9 cellular contexts compared by ENCODE assay signal in the genomic region with DNA sequence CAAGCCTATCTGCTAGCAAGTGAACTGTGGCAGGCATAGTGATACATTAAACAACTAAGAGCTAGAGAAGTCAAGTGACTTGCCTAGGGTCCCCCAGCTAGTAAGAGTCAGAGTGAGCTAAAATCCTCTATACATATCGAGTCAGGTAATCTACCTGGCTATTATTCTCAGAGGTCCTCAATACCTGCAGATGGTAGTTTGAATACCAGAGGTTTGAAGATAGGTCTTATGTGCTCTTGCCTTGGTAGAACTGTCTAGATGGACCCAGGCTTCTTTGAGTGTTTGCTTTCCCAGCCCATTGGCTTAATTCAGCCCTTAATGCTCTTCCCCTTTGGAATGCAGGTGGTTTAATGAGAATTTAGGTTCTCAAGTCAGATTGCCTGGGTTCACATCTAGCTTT. TPM values are rescaled to one million over a fixed set of nuclear protein-coding genes. Genes with fewer than 3 reads are reported as not detected.
A peak's percentile ranks its signal among the peaks of the same experiment; 100 is the strongest.
DNase-seq lines count a peak whose midpoint lies in the region; ATAC-seq and TF ChIP-seq lines count a peak whose summit lies in the region.
"Had no signal": no experiment of that assay in that cellular context is flagged by ENCODE, and none has a peak within 500 bp of the region (broad histone marks: within the 10 kb centered on the region; RNA-seq: fewer than 3 reads in every experiment).

No MANE protein-coding gene starts in this region.

- H3K4me3 ChIP-seq in foreskin fibroblast (ENCODE audit: low read depth in 1 of 2, low read length in 2 of 2), result peak overlapping the region; percentile 85 to 94

- no peak for DNase-seq in activated naive CD4-positive, alpha-beta T cell treated with anti-CD3 and anti-CD28 coated beads for 36 hours
- no peak for DNase-seq in activated naive CD4-positive, alpha-beta T cell treated with Interleukin-2 at 50 U/mL for 16 hours
- DNase-seq in foreskin fibroblast (no peak), NCI-H748 treated with DMSO at 0.1 percent for 48 hours (lab: John Stamatoyannopoulos, UW) (no peak), putamen (ENCODE audit: low spot score) (no peak)
- DNase-seq in stimulated activated effector memory CD8-positive, alpha-beta T cell treated with anti-CD3 and anti-CD28 coated beads, Interleukin-12 subunit alpha, Interleukin-12 subunit beta, amount 100 ng/mL, for 72 hours (ENCODE audit: low spot score in 2 of 2), result no peak

- TF ChIP-seq CTCF in VCaP (conservative IDR thresholded peaks at IDR 0.05) (no peak), foreskin fibroblast (IDR thresholded peaks at IDR 0.05; ENCODE audit: low read depth, low read length) (no peak)

- no peaks in the 10 kb centered on the region for H3K9me3 Mint-ChIP-seq in activated naive CD4-positive, alpha-beta T cell treated with anti-CD3 and anti-CD28 coated beads for 36 hours
- H3K9me3 Mint-ChIP-seq in stimulated activated effector memory CD8-positive, alpha-beta T cell treated with anti-CD3 and anti-CD28 coated beads, Interleukin-12 subunit alpha, Interleukin-12 subunit beta, amount 100 ng/mL, for 72 hours, result no peaks in the 10 kb centered on the region

- peaks cover 19% of the 10 kb centered on the region for H3K4me1 Mint-ChIP-seq in activated naive CD4-positive, alpha-beta T cell treated with anti-CD3 and anti-CD28 coated beads for 36 hours (ENCODE audit: low read depth)
- H3K4me1 Mint-ChIP-seq in stimulated activated effector memory CD8-positive, alpha-beta T cell treated with anti-CD3 and anti-CD28 coated beads, Interleukin-12 subunit alpha, Interleukin-12 subunit beta, amount 100 ng/mL, for 72 hours, result peaks cover 15% of the 10 kb centered on the region

- no peak overlapping the region for H3K27ac Mint-ChIP-seq in activated naive CD4-positive, alpha-beta T cell treated with anti-CD3 and anti-CD28 coated beads for 36 hours
- peak overlapping the region; percentile 92 for H3K27ac Mint-ChIP-seq in stimulated activated effector memory CD8-positive, alpha-beta T cell treated with anti-CD3 and anti-CD28 coated beads, Interleukin-12 subunit alpha, Interleukin-12 subunit beta, amount 100 ng/mL, for 72 hours

- peak overlapping the region; percentile 86 for H3K4me3 Mint-ChIP-seq in activated naive CD4-positive, alpha-beta T cell treated with anti-CD3 and anti-CD28 coated beads for 36 hours
- peak overlapping the region; percentile 81 for H3K4me3 Mint-ChIP-seq in stimulated activated effector memory CD8-positive, alpha-beta T cell treated with anti-CD3 and anti-CD28 coated beads, Interleukin-12 subunit alpha, Interleukin-12 subunit beta, amount 100 ng/mL, for 72 hours

- H3K27ac ChIP-seq in VCaP, result peak overlapping the region; percentile 79; the same call in 1 of the 2 replicates

- intact Hi-C loops in activated naive CD4-positive, alpha-beta T cell treated with anti-CD3 and anti-CD28 coated beads for 36 hours (cut with micrococcal nuclease), result loop anchor here (2.0 to 5.0 kb wide), 3 partner anchors 119 to 412 kb away; a partner anchor contains a TSS

- CTCF ChIA-PET in activated naive CD4-positive, alpha-beta T cell treated with anti-CD3 and anti-CD28 coated beads for 36 hours (lab: Charles Lee), result interaction anchor here (0.6 to 1.1 kb wide), 2 partner anchors 24 to 76 kb away, joined by 3 read pairs; no protein-coding TSS in a partner anchor

- H3K36me3 Mint-ChIP-seq in activated naive CD4-positive, alpha-beta T cell treated with anti-CD3 and anti-CD28 coated beads for 36 hours (ENCODE audit: low read depth), result peaks cover 4% of the 10 kb centered on the region
- peaks cover 22% of the 10 kb centered on the region for H3K36me3 Mint-ChIP-seq in stimulated activated effector memory CD8-positive, alpha-beta T cell treated with anti-CD3 and anti-CD28 coated beads, Interleukin-12 subunit alpha, Interleukin-12 subunit beta, amount 100 ng/mL, for 72 hours

- no peak for ATAC-seq in stimulated activated effector memory CD8-positive, alpha-beta T cell treated with anti-CD3 and anti-CD28 coated beads, Interleukin-12 subunit alpha, Interleukin-12 subunit beta, amount 100 ng/mL, for 72 hours
- ATAC-seq in HG03097 (IDR thresholded peaks at IDR 0.05; ENCODE audit: low FRiP score, unreplicated experiment), result no peak

- H3K27me3 Mint-ChIP-seq in activated naive CD4-positive, alpha-beta T cell treated with anti-CD3 and anti-CD28 coated beads for 36 hours (ENCODE audit: low read depth), result no peaks in the 10 kb centered on the region

RNA-seq across cellular contexts. Expression of a gene that starts 1.1 kb away (rescaled TPM):
- total RNA-seq in activated naive CD4-positive, alpha-beta T cell treated with anti-CD3 and anti-CD28 coated beads for 36 hours, result 100 to 1,000 TPM; 107 to 113 TPM

RNA-seq across cellular contexts. Expression of a gene that starts 13.5 kb away (rescaled TPM):
- not detected for total RNA-seq in activated naive CD4-positive, alpha-beta T cell treated with anti-CD3 and anti-CD28 coated beads for 36 hours
- total RNA-seq: gastroesophageal sphincter had no signal
